ENCODE assay signal across 26 cellular contexts in the genomic region with DNA sequence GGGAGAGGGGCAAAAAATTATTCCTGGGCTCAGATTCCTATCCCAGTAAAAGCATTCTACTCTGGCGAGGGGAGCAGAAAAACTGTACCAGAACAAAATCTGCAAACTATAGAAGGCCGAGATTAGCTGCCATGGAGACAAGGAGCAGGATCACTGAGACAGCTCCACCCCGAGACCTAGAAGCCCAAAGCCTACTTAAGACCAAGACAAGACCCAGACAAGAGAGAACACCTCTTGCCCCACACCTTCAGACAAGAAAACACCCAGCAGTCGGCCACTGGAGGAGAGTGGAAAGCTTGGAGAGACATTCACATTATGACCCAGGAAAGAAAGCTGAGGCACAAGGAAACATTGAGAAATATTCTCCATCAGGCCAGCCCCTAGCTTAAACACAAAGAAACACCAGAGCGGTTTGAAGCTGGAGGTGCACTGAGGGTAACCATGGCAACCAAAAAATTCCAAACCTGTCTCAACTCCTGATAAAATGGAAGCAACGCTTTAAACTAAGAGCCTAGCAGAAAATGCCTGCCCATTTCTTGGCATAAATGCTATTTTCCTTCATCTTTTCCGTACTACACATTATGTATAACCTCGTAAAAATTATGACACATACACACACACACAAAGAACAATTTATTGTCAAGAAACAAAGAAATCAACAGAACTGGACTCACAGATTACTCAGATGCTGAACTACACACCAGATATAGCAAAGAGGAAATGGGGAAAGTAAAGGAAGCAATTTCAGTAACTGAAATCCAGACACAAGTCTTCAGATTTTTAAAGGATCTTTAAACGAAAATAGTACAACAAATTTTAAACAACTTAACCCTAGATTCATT. TPM values are rescaled to one million over a fixed set of nuclear protein-coding genes. Genes with fewer than 3 reads are reported as not detected.
DNase-seq lines count a peak whose midpoint lies in the region; ATAC-seq and TF ChIP-seq lines count a peak whose summit lies in the region.
"Had no signal": no experiment of that assay in that cellular context is flagged by ENCODE, and none has a peak within 500 bp of the region (broad histone marks: within the 10 kb centered on the region; RNA-seq: fewer than 3 reads in every experiment).

No MANE protein-coding gene starts in this region.

- no peaks in the 10 kb centered on the region for H3K9me3 ChIP-seq in ectodermal cell (ENCODE audit: control insufficient read depth, low read length)
- H3K9me3 ChIP-seq: breast epithelium, prostate gland, thyroid gland had no signal

- H3K4me1 Mint-ChIP-seq in neural crest cell, result peaks cover 9% of the 10 kb centered on the region
- H3K4me1 Mint-ChIP-seq: naive thymus-derived CD8-positive, alpha-beta T cell had no signal

- peak overlapping the region; percentile 6 for H3K27ac ChIP-seq in ectodermal cell (ENCODE audit: insufficient read depth, low read depth, low read length, poor library complexity, severe bottlenecking)
- H3K27ac ChIP-seq in substantia nigra (ENCODE audit: low read depth, low read length, poor library complexity, severe bottlenecking), result no peak overlapping the region
- H3K27ac ChIP-seq: breast epithelium, coronary artery, prostate gland, thyroid gland had no signal

- H3K27ac Mint-ChIP-seq in neural crest cell (ENCODE audit: unreplicated experiment), result peak overlapping the region; percentile 78
- H3K27ac Mint-ChIP-seq: CD4-positive, alpha-beta T cell; naive thymus-derived CD8-positive, alpha-beta T cell had no signal

- WGBS in ectodermal cell, 2 experiments, result 80 to 85% methylated on average over 8 of the region's 9 CpGs

- no peak for ATAC-seq in GM18505 (IDR thresholded peaks at IDR 0.05; ENCODE audit: unreplicated experiment)
- ATAC-seq: HCT116; naive thymus-derived CD8-positive, alpha-beta T cell; PC-3 had no signal

- DNase-seq in ELF-1 (ENCODE audit: low read depth, low spot score), result peak; percentile 7
- DNase-seq in KBM-7, result peak; percentile 5
- DNase-seq in neural crest cell (ENCODE audit: low read depth, low spot score), result no peak
- no peak for DNase-seq in germinal center (ENCODE audit: low spot score)
- DNase-seq in substantia nigra (lab: John Stamatoyannopoulos, UW), result no peak
- DNase-seq: activated gamma-delta T cell; activated T-cell treated with anti-CD3 and anti-CD28 coated beads for 4 hours; CD4-positive, alpha-beta T cell; DMS153; kidney; naive thymus-derived CD8-positive, alpha-beta T cell; NCI-H1436; NCI-H774; PC-3; SHP77 treated with DMSO at 0.1 percent for 48 hours; stimulated activated naive CD4-positive, alpha-beta T cell treated with Interleukin-2 at 50 U/mL for 16 hours; thyroid gland had no signal

- H3K27me3 ChIP-seq in ectodermal cell (ENCODE audit: control insufficient read depth, insufficient read depth, low read length, poor library complexity, severe bottlenecking), result no peaks in the 10 kb centered on the region
- H3K27me3 ChIP-seq: breast epithelium, thyroid gland had no signal

- H3K4me3 ChIP-seq in ectodermal cell (ENCODE audit: insufficient read depth, low read depth, low read length), result no peak overlapping the region
- H3K4me3 ChIP-seq: breast epithelium, coronary artery, prostate gland, thyroid gland had no signal

- H3K27me3 Mint-ChIP-seq in neural crest cell (ENCODE audit: low read depth), result no peaks in the 10 kb centered on the region
- H3K27me3 Mint-ChIP-seq: CD4-positive, alpha-beta T cell had no signal

- peaks cover 7% of the 10 kb centered on the region for H3K4me1 ChIP-seq in ectodermal cell (ENCODE audit: control insufficient read depth, insufficient read depth, low read length)
- H3K4me1 ChIP-seq: breast epithelium, prostate gland, thyroid gland had no signal

- H3K9me3 Mint-ChIP-seq in neural crest cell, result no peaks in the 10 kb centered on the region

- H3K36me3 ChIP-seq in ectodermal cell (ENCODE audit: control insufficient read depth, insufficient read depth, low read length), result no peaks in the 10 kb centered on the region
- H3K36me3 ChIP-seq: breast epithelium, prostate gland, thyroid gland had no signal

- TF ChIP-seq POLR2A in GM18505 (IDR thresholded peaks at IDR 0.05; ENCODE audit: borderline replicate concordance, extremely low read depth, insufficient read depth, insufficient read length), result no peak

- H3K36me3 Mint-ChIP-seq in neural crest cell (ENCODE audit: low read depth), result no peaks in the 10 kb centered on the region
- H3K36me3 Mint-ChIP-seq: naive thymus-derived CD8-positive, alpha-beta T cell had no signal

- TF ChIP-seq CTCF in neural crest cell (conservative IDR thresholded peaks at IDR 0.05), result no peak

- in situ Hi-C loops in KBM-7 (cut with MboI; ENCODE audit: low pct_unique_long_range_greater_than_20kb, low sequenced_read_pairs), result no loop called here

- H3K4me3 Mint-ChIP-seq in neural crest cell, result no peak overlapping the region
- H3K4me3 Mint-ChIP-seq: CD4-positive, alpha-beta T cell; naive thymus-derived CD8-positive, alpha-beta T cell had no signal

RNA-seq across cellular contexts. Expression of a gene that starts 53.8 kb away (rescaled TPM):
- not detected for polyA plus RNA-seq in ectodermal cell (2013, experiment 1 of 4)
- polyA plus RNA-seq in ectodermal cell (2013, experiment 2 of 4), result not detected
- not detected for polyA plus RNA-seq in ectodermal cell (2013, experiment 3 of 4)
- not detected for polyA plus RNA-seq in ectodermal cell (2013, experiment 4 of 4)
- not detected in 2 replicates for total RNA-seq in neural crest cell
- total RNA-seq: CD4-positive, alpha-beta T cell; fibroblast of villous mesenchyme; kidney; naive thymus-derived CD8-positive, alpha-beta T cell; PC-3; skeletal muscle tissue; T-helper 1 cell treated with Interleukin-12 subunit alpha and Interleukin-12 subunit beta and Interleukin-4 antibody, amounts not matched to agents 30 ng/mL and 1 ng/mL, for 36 hours; thyroid gland had no signal
- polyA plus RNA-seq: naive thymus-derived CD8-positive, alpha-beta T cell had no signal

Comparison
In these comparisons a context has a peak if more than half of its experiments do, and no peak if none do; other contexts are left out.
1. DNase-seq: peak in ELF-1 (single experiment) and KBM-7 (single experiment); none in neural crest cell (single experiment), germinal center (single experiment) and substantia nigra (0 of 49).